3 cellular contexts compared by ENCODE assay signal in the genomic region with DNA sequence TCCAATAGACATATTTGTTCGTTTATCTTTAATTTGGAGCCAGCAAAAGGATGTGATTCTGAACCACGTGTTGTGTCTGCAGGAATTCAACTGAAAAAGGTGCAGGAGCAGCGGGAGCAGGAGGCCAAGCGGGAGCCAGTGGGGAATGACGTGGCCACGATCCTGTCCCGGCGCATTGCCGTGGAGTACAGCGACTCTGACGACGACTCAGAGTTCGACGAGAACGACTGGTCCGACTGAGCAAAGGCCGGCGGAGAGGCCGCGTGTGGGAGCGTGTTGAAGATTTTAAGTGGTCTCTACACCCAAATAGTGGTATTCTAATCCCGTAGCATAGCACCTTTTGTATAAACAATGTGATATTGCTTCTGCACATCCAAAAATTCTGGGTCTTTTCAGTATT.
"Had no signal": no experiment of that assay in that cellular context is flagged by ENCODE, and none has a peak within 500 bp of the region (broad histone marks: within the 10 kb centered on the region; RNA-seq: fewer than 3 reads in every experiment).

No MANE protein-coding gene starts in this region.

- ATAC-seq: GM12878 had no signal

- DNase-seq: GDM1, GF-D8 had no signal

- H3K4me3 ChIP-seq: GM12878 had no signal
